In the genomic region with DNA sequence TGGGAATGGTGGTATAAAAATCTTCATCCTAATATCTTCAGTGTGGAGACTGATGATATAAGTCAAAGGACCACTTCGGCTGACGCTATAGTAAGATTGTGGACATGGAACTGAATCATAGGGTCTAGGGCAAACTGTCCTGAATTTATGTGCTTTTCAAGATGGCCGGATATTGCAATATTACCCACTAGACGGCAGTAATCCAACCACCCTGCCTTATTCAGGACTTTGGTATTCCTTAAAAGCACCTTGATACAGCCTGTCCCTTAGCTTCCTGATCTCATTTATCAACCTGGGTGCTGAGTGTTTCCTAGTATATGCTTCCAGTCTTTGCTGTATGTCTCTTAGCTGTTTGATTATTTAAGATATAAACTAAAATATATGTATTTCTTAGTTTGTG, we compare ENCODE assay signal across 29 cellular contexts.
DNase-seq lines count a peak whose midpoint lies in the region; ATAC-seq and TF ChIP-seq lines count a peak whose summit lies in the region.
"Had no signal": no experiment of that assay in that cellular context is flagged by ENCODE, and none has a peak within 500 bp of the region (broad histone marks: within the 10 kb centered on the region; RNA-seq: fewer than 3 reads in every experiment).

No MANE protein-coding gene starts in this region.

- H3K4me3 ChIP-seq in PC-3 (ENCODE audit: low read length) = no peak overlapping the region
- H3K4me3 ChIP-seq: esophagus squamous epithelium, right lobe of liver, uterus had no signal

- H2AFZ ChIP-seq in PC-3 (ENCODE audit: low read length) = no peak overlapping the region

- H4K20me1 ChIP-seq in PC-3 (ENCODE audit: low read length) = no peaks in the 10 kb centered on the region

- ATAC-seq in PC-3 (peak; percentile 64), WTC11 (peak; percentile 70)
- ATAC-seq in activated T-helper 17 cell treated with anti-CD3 and anti-CD28 coated beads, Interleukin-2, amount 50 U/mL, for 72 hours (replicated peaks) = no peak
- ATAC-seq: foreskin keratinocyte; right lobe of liver; stimulated activated naive CD8-positive, alpha-beta T cell treated with anti-CD3 and anti-CD28 coated beads, Interleukin-15, amount 100 ng/mL, for 72 hours had no signal

- H3K27ac Mint-ChIP-seq in WTC11 = no peak overlapping the region
- H3K27ac Mint-ChIP-seq in activated T-helper 17 cell treated with anti-CD3 and anti-CD28 coated beads, Interleukin-2, amount 50 U/mL, for 72 hours = no peak overlapping the region
- H3K27ac Mint-ChIP-seq in activated T-helper 1 cell treated with anti-CD3 and anti-CD28 coated beads, Interleukin-12 subunit alpha, Interleukin-12 subunit beta, Interleukin-2, Interleukin-4 antibody, amounts not matched to agents 30 ng/mL and 10 ng/mL and 1 ng/mL, durations not matched to agents 14 hours and 24 hours and 36 hours = no peak overlapping the region
- H3K27ac Mint-ChIP-seq: activated CD4-positive, alpha-beta memory T cell treated with anti-CD3 and anti-CD28 coated beads, Interleukin-2, amount 10 ng/mL, durations not matched to agents 7 days and 5 days; activated naive CD4-positive, alpha-beta T cell treated with anti-CD3 and anti-CD28 coated beads for 36 hours; CD4-positive, alpha-beta T cell; dendritic cell treated with granulocyte-macrophage colony-stimulating factor and Interleukin-4, amounts not matched to agents 40 ng/mL and 50 ng/mL, for 4 days; stimulated activated naive CD8-positive, alpha-beta T cell treated with anti-CD3 and anti-CD28 coated beads, Interleukin-15, amount 100 ng/mL, for 72 hours had no signal

- TF ChIP-seq CTCF in PC-3 (conservative IDR thresholded peaks at IDR 0.05; ENCODE audit: low read depth, low read length) = peak; percentile 49
- TF ChIP-seq CTCF in WTC11 (IDR thresholded peaks at IDR 0.05) = no peak

- H3K4me2 ChIP-seq in PC-3 (ENCODE audit: low read length) = no peak overlapping the region

- no peaks in the 10 kb centered on the region for H3K9me3 ChIP-seq in PC-3 (ENCODE audit: low read length)
- H3K9me3 ChIP-seq: esophagus squamous epithelium, right lobe of liver, uterus had no signal

- BruUV-seq in PC-3 (replicated peaks; lab: Mats Ljungman, UMichigan) = no TSS peak

- no peaks in the 10 kb centered on the region for H3K27me3 Mint-ChIP-seq in WTC11 (ENCODE audit: low read depth)
- H3K27me3 Mint-ChIP-seq in activated T-helper 17 cell treated with anti-CD3 and anti-CD28 coated beads, Interleukin-2, amount 50 U/mL, for 72 hours = peaks cover 7% of the 10 kb centered on the region
- H3K27me3 Mint-ChIP-seq in activated T-helper 1 cell treated with anti-CD3 and anti-CD28 coated beads, Interleukin-12 subunit alpha, Interleukin-12 subunit beta, Interleukin-2, Interleukin-4 antibody, amounts not matched to agents 30 ng/mL and 10 ng/mL and 1 ng/mL, durations not matched to agents 14 hours and 24 hours and 36 hours (ENCODE audit: insufficient read depth) = no peaks in the 10 kb centered on the region
- H3K27me3 Mint-ChIP-seq: activated CD4-positive, alpha-beta memory T cell treated with anti-CD3 and anti-CD28 coated beads, Interleukin-2, amount 10 ng/mL, durations not matched to agents 7 days and 5 days; central memory CD8-positive, alpha-beta T cell; dendritic cell treated with granulocyte-macrophage colony-stimulating factor and Interleukin-4, amounts not matched to agents 40 ng/mL and 50 ng/mL, for 4 days; stimulated activated naive CD8-positive, alpha-beta T cell treated with anti-CD3 and anti-CD28 coated beads, Interleukin-15, amount 100 ng/mL, for 72 hours had no signal

- no peaks in the 10 kb centered on the region for H3K36me3 ChIP-seq in PC-3 (ENCODE audit: low read depth, low read length)
- H3K36me3 ChIP-seq: esophagus squamous epithelium, right lobe of liver, uterus had no signal

- H3K9ac ChIP-seq in PC-3 (ENCODE audit: low read length) = no peak overlapping the region

- peaks cover 7% of the 10 kb centered on the region for H3K4me1 Mint-ChIP-seq in WTC11
- H3K4me1 Mint-ChIP-seq in activated T-helper 17 cell treated with anti-CD3 and anti-CD28 coated beads, Interleukin-2, amount 50 U/mL, for 72 hours = no peaks in the 10 kb centered on the region
- H3K4me1 Mint-ChIP-seq in activated T-helper 1 cell treated with anti-CD3 and anti-CD28 coated beads, Interleukin-12 subunit alpha, Interleukin-12 subunit beta, Interleukin-2, Interleukin-4 antibody, amounts not matched to agents 30 ng/mL and 10 ng/mL and 1 ng/mL, durations not matched to agents 14 hours and 24 hours and 36 hours (ENCODE audit: low read depth) = no peaks in the 10 kb centered on the region
- H3K4me1 Mint-ChIP-seq: activated CD4-positive, alpha-beta memory T cell treated with anti-CD3 and anti-CD28 coated beads, Interleukin-2, amount 10 ng/mL, durations not matched to agents 7 days and 5 days; central memory CD8-positive, alpha-beta T cell; stimulated activated naive CD8-positive, alpha-beta T cell treated with anti-CD3 and anti-CD28 coated beads, Interleukin-15, amount 100 ng/mL, for 72 hours had no signal

- no peaks in the 10 kb centered on the region for H3K79me2 ChIP-seq in PC-3 (ENCODE audit: low read length)

- no peaks in the 10 kb centered on the region for H3K27me3 ChIP-seq in PC-3 (ENCODE audit: low read length)
- H3K27me3 ChIP-seq: esophagus squamous epithelium, foreskin keratinocyte, right lobe of liver had no signal

- DNase-seq in NCI-H82 (lab: John Stamatoyannopoulos, UW) (peak; percentile 15), NCI-H82 treated with DMSO at 0.1 percent for 48 hours (lab: John Stamatoyannopoulos, UW; ENCODE audit: unreplicated experiment) (no peak), PC-3 (peak; percentile 54), WTC11 (ENCODE audit: low spot score) (no peak), renal cortical epithelial cell (ENCODE audit: low read depth) (peak; percentile 7), retina (no peak)
- DNase-seq in activated T-helper 1 cell treated with anti-CD3 and anti-CD28 coated beads, Interleukin-12 subunit alpha, Interleukin-12 subunit beta, Interleukin-2, Interleukin-4 antibody, amounts not matched to agents 30 ng/mL and 10 ng/mL and 1 ng/mL, durations not matched to agents 14 hours and 24 hours and 36 hours (ENCODE audit: low spot score) = no peak
- DNase-seq: 8988T; activated CD4-positive, alpha-beta memory T cell treated with anti-CD3 and anti-CD28 coated beads, Interleukin-2, amount 10 ng/mL, durations not matched to agents 7 days and 5 days; activated CD8-positive, alpha-beta memory T cell treated with anti-CD3 and anti-CD28 coated beads, Interleukin-2, amount 50 U/mL, for 4 hours; activated naive CD4-positive, alpha-beta T cell treated with anti-CD3 and anti-CD28 coated beads for 36 hours; CD4-positive, alpha-beta T cell; DND-41; esophagus squamous epithelium; foreskin keratinocyte; head of caudate nucleus; islet precursor cell; Kasumi-1; NCI-H1105 treated with DMSO at 0.1 percent for 48 hours; NCI-H187 treated with DMSO at 0.1 percent for 48 hours; NCI-H524; right lobe of liver; stimulated activated CD4-positive, alpha-beta T cell treated with anti-CD3 and anti-CD28 coated beads, Interleukin-2, amount 100 ng/mL, for 48 hours; stimulated activated naive CD8-positive, alpha-beta T cell treated with anti-CD3 and anti-CD28 coated beads, Interleukin-15, amount 100 ng/mL, for 72 hours; T-helper 2 cell; uterus had no signal

- no peaks in the 10 kb centered on the region for H3K4me1 ChIP-seq in PC-3 (ENCODE audit: insufficient read depth, low read length)
- H3K4me1 ChIP-seq: esophagus squamous epithelium, foreskin keratinocyte, right lobe of liver, uterus had no signal

- intact Hi-C loops in PC-3 (cut with micrococcal nuclease) = no loop called here
- intact Hi-C loops in activated T-helper 1 cell treated with anti-CD3 and anti-CD28 coated beads, Interleukin-12 subunit alpha, Interleukin-12 subunit beta, Interleukin-2, Interleukin-4 antibody, amounts not matched to agents 30 ng/mL and 10 ng/mL and 1 ng/mL, durations not matched to agents 14 hours and 24 hours and 36 hours (cut with micrococcal nuclease) = no loop called here

- POLR2A ChIA-PET in PC-3 (lab: Charles Lee; ENCODE audit: unreplicated experiment) (no interaction called here), WTC11 (lab: Charles Lee) (no interaction called here)

- no peak overlapping the region for H3K4me3 Mint-ChIP-seq in WTC11
- no peak overlapping the region for H3K4me3 Mint-ChIP-seq in activated T-helper 17 cell treated with anti-CD3 and anti-CD28 coated beads, Interleukin-2, amount 50 U/mL, for 72 hours
- no peak overlapping the region for H3K4me3 Mint-ChIP-seq in activated T-helper 1 cell treated with anti-CD3 and anti-CD28 coated beads, Interleukin-12 subunit alpha, Interleukin-12 subunit beta, Interleukin-2, Interleukin-4 antibody, amounts not matched to agents 30 ng/mL and 10 ng/mL and 1 ng/mL, durations not matched to agents 14 hours and 24 hours and 36 hours
- H3K4me3 Mint-ChIP-seq: activated CD4-positive, alpha-beta memory T cell treated with anti-CD3 and anti-CD28 coated beads, Interleukin-2, amount 10 ng/mL, durations not matched to agents 7 days and 5 days; activated naive CD4-positive, alpha-beta T cell treated with anti-CD3 and anti-CD28 coated beads for 36 hours; CD4-positive, alpha-beta T cell; central memory CD8-positive, alpha-beta T cell; dendritic cell treated with granulocyte-macrophage colony-stimulating factor and Interleukin-4, amounts not matched to agents 40 ng/mL and 50 ng/mL, for 4 days; stimulated activated naive CD8-positive, alpha-beta T cell treated with anti-CD3 and anti-CD28 coated beads, Interleukin-15, amount 100 ng/mL, for 72 hours had no signal

- no peaks in the 10 kb centered on the region for H3K9me3 Mint-ChIP-seq in WTC11
- no peaks in the 10 kb centered on the region for H3K9me3 Mint-ChIP-seq in activated T-helper 17 cell treated with anti-CD3 and anti-CD28 coated beads, Interleukin-2, amount 50 U/mL, for 72 hours
- H3K9me3 Mint-ChIP-seq in activated T-helper 1 cell treated with anti-CD3 and anti-CD28 coated beads, Interleukin-12 subunit alpha, Interleukin-12 subunit beta, Interleukin-2, Interleukin-4 antibody, amounts not matched to agents 30 ng/mL and 10 ng/mL and 1 ng/mL, durations not matched to agents 14 hours and 24 hours and 36 hours = no peaks in the 10 kb centered on the region
- H3K9me3 Mint-ChIP-seq: activated CD4-positive, alpha-beta memory T cell treated with anti-CD3 and anti-CD28 coated beads, Interleukin-2, amount 10 ng/mL, durations not matched to agents 7 days and 5 days; activated naive CD4-positive, alpha-beta T cell treated with anti-CD3 and anti-CD28 coated beads for 36 hours; CD4-positive, alpha-beta T cell; central memory CD8-positive, alpha-beta T cell; dendritic cell treated with granulocyte-macrophage colony-stimulating factor and Interleukin-4, amounts not matched to agents 40 ng/mL and 50 ng/mL, for 4 days; stimulated activated naive CD8-positive, alpha-beta T cell treated with anti-CD3 and anti-CD28 coated beads, Interleukin-15, amount 100 ng/mL, for 72 hours had no signal

- no peaks in the 10 kb centered on the region for H3K9me2 ChIP-seq in PC-3 (replicated peaks; ENCODE audit: low read length)

- no peak overlapping the region for H3K27ac ChIP-seq in PC-3 (ENCODE audit: low read length)
- H3K27ac ChIP-seq: esophagus squamous epithelium, foreskin keratinocyte, right lobe of liver, uterus had no signal

- H3K36me3 Mint-ChIP-seq in WTC11 = no peaks in the 10 kb centered on the region
- H3K36me3 Mint-ChIP-seq in activated T-helper 17 cell treated with anti-CD3 and anti-CD28 coated beads, Interleukin-2, amount 50 U/mL, for 72 hours (ENCODE audit: low read depth) = no peaks in the 10 kb centered on the region
- no peaks in the 10 kb centered on the region for H3K36me3 Mint-ChIP-seq in activated T-helper 1 cell treated with anti-CD3 and anti-CD28 coated beads, Interleukin-12 subunit alpha, Interleukin-12 subunit beta, Interleukin-2, Interleukin-4 antibody, amounts not matched to agents 30 ng/mL and 10 ng/mL and 1 ng/mL, durations not matched to agents 14 hours and 24 hours and 36 hours (ENCODE audit: low read depth)

- CTCF ChIA-PET in PC-3 (lab: Charles Lee) = no interaction called here
- CTCF ChIA-PET in WTC11 (lab: Charles Lee) = interaction anchor here (1.0 kb wide), 1 partner anchor 41 kb away, joined by 3 read pairs; no protein-coding TSS in a partner anchor

- no peaks in the 10 kb centered on the region for H3F3A ChIP-seq in PC-3 (ENCODE audit: low read length, unreplicated experiment)

Comparison
In these comparisons a context has a peak if more than half of its experiments do, and no peak if none do; other contexts are left out.
1. DNase-seq: peak in NCI-H82 (single experiment), PC-3 (single experiment) and renal cortical epithelial cell (single experiment); none in NCI-H82 treated with DMSO at 0.1 percent for 48 hours (single experiment), WTC11 (single experiment), activated T-helper 1 cell treated with anti-CD3 and anti-CD28 coated beads, Interleukin-12 subunit alpha, Interleukin-12 subunit beta, Interleukin-2, Interleukin-4 antibody, amounts not matched to agents 30 ng/mL and 10 ng/mL and 1 ng/mL, durations not matched to agents 14 hours and 24 hours and 36 hours (single experiment) and retina (single experiment).